ENCODE assay signal across 2 cellular contexts in the genomic region with DNA sequence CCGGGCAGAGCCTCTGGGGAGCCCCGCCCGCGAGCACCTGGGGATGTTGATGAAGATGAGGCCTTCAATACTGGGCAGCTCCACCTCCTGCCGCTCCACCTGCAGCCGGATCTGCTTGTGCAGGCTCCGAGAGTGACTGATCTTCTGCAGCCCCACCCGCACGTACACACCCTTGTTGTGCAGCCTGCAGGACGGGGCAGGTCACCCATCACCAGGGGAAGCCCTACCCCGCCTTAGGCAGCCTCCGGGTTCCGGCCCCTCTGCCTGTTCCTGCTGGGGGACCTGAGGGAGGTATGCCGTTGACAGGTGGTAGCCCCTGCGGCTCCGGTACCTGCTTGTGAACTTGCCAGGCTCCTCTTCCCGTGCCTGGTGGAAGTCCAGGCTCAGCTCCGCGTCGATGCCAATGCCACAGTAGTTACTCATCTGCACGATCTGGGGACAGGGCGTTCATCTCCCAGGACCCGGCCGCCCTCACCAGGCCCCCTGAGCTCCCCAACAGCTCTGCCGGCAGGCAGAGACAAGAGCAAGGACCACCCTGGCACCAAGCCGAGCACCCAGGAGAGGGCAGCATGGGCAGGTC.
TF ChIP-seq lines count a peak whose summit lies in the region.

No MANE protein-coding gene starts in this region.

TF ChIP-seq in IMR-90, 13 proteins besides CTCF, POLR2A, EP300 and RAD21:
- no peak for TF ChIP-seq CHD1 (IDR thresholded peaks at IDR 0.05; ENCODE audit: low read depth, low read length)
- TF ChIP-seq, protein P1, sequence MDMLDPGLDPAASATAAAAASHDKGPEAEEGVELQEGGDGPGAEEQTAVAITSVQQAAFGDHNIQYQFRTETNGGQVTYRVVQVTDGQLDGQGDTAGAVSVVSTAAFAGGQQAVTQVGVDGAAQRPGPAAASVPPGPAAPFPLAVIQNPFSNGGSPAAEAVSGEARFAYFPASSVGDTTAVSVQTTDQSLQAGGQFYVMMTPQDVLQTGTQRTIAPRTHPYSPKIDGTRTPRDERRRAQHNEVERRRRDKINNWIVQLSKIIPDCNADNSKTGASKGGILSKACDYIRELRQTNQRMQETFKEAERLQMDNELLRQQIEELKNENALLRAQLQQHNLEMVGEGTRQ (IDR thresholded peaks at IDR 0.05; ENCODE audit: low read depth, low read length), result no peak
- TF ChIP-seq ELK1 (IDR thresholded peaks at IDR 0.05; ENCODE audit: borderline replicate concordance, low read depth, low read length), result no peak
- TF ChIP-seq MXI1 (IDR thresholded peaks at IDR 0.05; ENCODE audit: borderline replicate concordance, low read depth, low read length), result no peak
- no peak for TF ChIP-seq BHLHE40 (IDR thresholded peaks at IDR 0.05; ENCODE audit: low read depth, low read length)
- TF ChIP-seq FOS (IDR thresholded peaks at IDR 0.05; ENCODE audit: low read depth, low read length), result no peak
- TF ChIP-seq RCOR1 (IDR thresholded peaks at IDR 0.05; ENCODE audit: insufficient replicate concordance, low read length), result no peak
- no peak for TF ChIP-seq NFE2L2 (IDR thresholded peaks at IDR 0.05; ENCODE audit: low read depth, low read length)
- TF ChIP-seq MAFK (IDR thresholded peaks at IDR 0.05; ENCODE audit: low read depth, low read length), result no peak
- TF ChIP-seq MAZ (IDR thresholded peaks at IDR 0.05; ENCODE audit: borderline replicate concordance, low read depth, low read length), result no peak
- TF ChIP-seq SMC3 (IDR thresholded peaks at IDR 0.05; ENCODE audit: low read depth, low read length), result no peak
- no peak for TF ChIP-seq RFX5 (IDR thresholded peaks at IDR 0.05; ENCODE audit: low read depth, low read length)

TF ChIP-seq in WTC11, 78 proteins besides CTCF, POLR2A, EP300 and RAD21:
- TF ChIP-seq NR2C2 (CRISPR knock-in tag; IDR thresholded peaks at IDR 0.05) (no peak), ZNF671 (CRISPR knock-in tag; IDR thresholded peaks at IDR 0.05) (no peak)
